ENCODE assay signal across 14 cellular contexts in genomic region chr1:25004355-25004754, GRCh38.
"Had no signal": no experiment of that assay in that cellular context is flagged by ENCODE, and none has a peak within 500 bp of the region (broad histone marks: within the 10 kb centered on the region; RNA-seq: fewer than 3 reads in every experiment).

No MANE protein-coding gene starts in this region.

- H3K9me3 ChIP-seq: esophagus muscularis mucosa, right atrium auricular region, SJCRH30, transverse colon had no signal

- H3K9me3 Mint-ChIP-seq: activated naive CD4-positive, alpha-beta T cell treated with anti-CD3 and anti-CD28 coated beads, Interleukin-2, amount 50 U/mL, for 72 hours; immature natural killer cell; naive B cell; T-helper 2 cell treated with Interferon-gamma antibody and Interleukin-4, amounts not matched to agents 5 μg/mL and 100 μg/mL, for 36 hours had no signal

- ATAC-seq: left cardiac atrium had no signal

- H3K27ac ChIP-seq: esophagus muscularis mucosa, right atrium auricular region, SJCRH30, skin epidermis, transverse colon had no signal

- H3K4me3 ChIP-seq: esophagus muscularis mucosa, right atrium auricular region, SJCRH30, skin epidermis, transverse colon had no signal

- H3K27me3 ChIP-seq: right atrium auricular region had no signal

- DNase-seq: aorta; immature natural killer cell; left cardiac atrium; naive B cell; SJCRH30; stimulated activated CD4-positive, alpha-beta T cell treated with anti-CD3 and anti-CD28 coated beads, Interleukin-4, amount 100 ng/mL, for 4 hours; substantia nigra; SW 1271; transverse colon had no signal

- H3K36me3 Mint-ChIP-seq: immature natural killer cell, naive B cell had no signal

- H3K4me3 Mint-ChIP-seq: immature natural killer cell; naive B cell; T-helper 2 cell treated with Interferon-gamma antibody and Interleukin-4, amounts not matched to agents 5 μg/mL and 100 μg/mL, for 36 hours had no signal

- H3K27ac Mint-ChIP-seq: naive B cell; T-helper 2 cell treated with Interferon-gamma antibody and Interleukin-4, amounts not matched to agents 5 μg/mL and 100 μg/mL, for 36 hours had no signal

- H3K36me3 ChIP-seq: esophagus muscularis mucosa, right atrium auricular region, SJCRH30, transverse colon had no signal

- H3K4me1 ChIP-seq: SJCRH30 had no signal
